ENCODE assay signal across 9 cellular contexts in the genomic region with DNA sequence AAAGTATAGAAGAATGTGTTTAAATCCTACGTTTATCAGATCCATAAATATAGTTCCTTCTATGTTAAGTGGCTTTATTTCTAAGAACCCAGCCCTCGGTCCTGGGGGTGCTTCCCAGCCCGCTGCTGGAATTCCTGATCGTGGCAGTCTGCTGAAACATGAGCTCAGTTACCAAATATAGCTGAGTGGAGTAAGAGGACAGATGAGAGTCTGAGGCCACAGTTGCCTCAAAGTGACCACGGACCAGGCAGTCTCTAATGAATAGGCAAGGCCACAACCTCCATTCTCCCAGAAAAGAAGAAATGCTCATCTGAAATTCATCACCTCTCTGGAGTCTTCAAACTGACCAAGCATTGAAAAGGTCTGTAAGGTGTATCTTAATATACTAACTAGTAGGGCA. TPM values are rescaled to one million over a fixed set of nuclear protein-coding genes. Genes with fewer than 3 reads are reported as not detected.
DNase-seq lines count a peak whose midpoint lies in the region; ATAC-seq and TF ChIP-seq lines count a peak whose summit lies in the region.
"Had no signal": no experiment of that assay in that cellular context is flagged by ENCODE, and none has a peak within 500 bp of the region (broad histone marks: within the 10 kb centered on the region; RNA-seq: fewer than 3 reads in every experiment).

A gene (plus strand): TSS at position 219 of the 400 bp plus-strand sequence.

- intact Hi-C loops in left ventricle myocardium inferior (cut with micrococcal nuclease): no loop called here

- no peak for DNase-seq in HFFc6
- DNase-seq in astrocyte of the cerebellum (ENCODE audit: low read depth): peak; percentile 18
- DNase-seq in left ventricle myocardium inferior: peak; percentile 36
- DNase-seq in Kasumi-1 (lab: John Stamatoyannopoulos, UW): no peak
- no peak for DNase-seq in T-helper 2 cell
- no peak for DNase-seq in CD8-positive, alpha-beta memory T cell
- DNase-seq: NK-92 treated with Interleukin-12 subunit alpha and Interleukin-12 subunit beta, amount 100 ng/mL, for 24 hours had no signal

- H3K27me3 ChIP-seq in left ventricle myocardium inferior (ENCODE audit: low read depth) (no peaks in the 10 kb centered on the region), skeletal muscle tissue (ENCODE audit: control insufficient read depth in 3 of 3, insufficient read depth in 3 of 3, low read length in 3 of 3) (no peaks in the 10 kb centered on the region)
- H3K27me3 ChIP-seq in CD8-positive, alpha-beta memory T cell (ENCODE audit: insufficient read depth, low read length, poor library complexity, severe bottlenecking): no peaks in the 10 kb centered on the region

- H3K9me3 ChIP-seq in left ventricle myocardium inferior (replicated peaks) (no peaks in the 10 kb centered on the region), skeletal muscle tissue (ENCODE audit: control insufficient read depth in 3 of 3, low read length in 3 of 3) (no peaks in the 10 kb centered on the region)
- no peaks in the 10 kb centered on the region for H3K9me3 ChIP-seq in CD8-positive, alpha-beta memory T cell (ENCODE audit: low read length)

- no peaks in the 10 kb centered on the region for H3K9me3 Mint-ChIP-seq in HFFc6
- H3K9me3 Mint-ChIP-seq in CD8-positive, alpha-beta memory T cell: no peaks in the 10 kb centered on the region

- H3K9ac ChIP-seq in skeletal muscle tissue (ENCODE audit: low read depth in 1 of 3, low read length in 3 of 3): peak within 1 kb of the TSS; percentile 71 to 82 (median 81)

- peak within 1 kb of the TSS; percentile 18; the same call in 1 of the 2 replicates for H3K4me3 Mint-ChIP-seq in HFFc6
- H3K4me3 Mint-ChIP-seq in CD8-positive, alpha-beta memory T cell: no peak within 1 kb of the TSS

- POLR2A ChIA-PET in CD8-positive, alpha-beta memory T cell (lab: Charles Lee): no interaction called here

- H3K36me3 ChIP-seq in left ventricle myocardium inferior (no peaks in the 10 kb centered on the region), skeletal muscle tissue (ENCODE audit: control insufficient read depth in 3 of 3, insufficient read depth in 3 of 3, low read length in 3 of 3) (no peaks in the 10 kb centered on the region)
- no peaks in the 10 kb centered on the region for H3K36me3 ChIP-seq in CD8-positive, alpha-beta memory T cell (ENCODE audit: insufficient read depth, low read length)

- no peak for ATAC-seq in GM21737 (IDR thresholded peaks at IDR 0.05; ENCODE audit: unreplicated experiment)

- H3K4me1 Mint-ChIP-seq in HFFc6 (ENCODE audit: low read depth): peaks cover 28% of the 10 kb centered on the region
- H3K4me1 Mint-ChIP-seq in CD8-positive, alpha-beta memory T cell: no peaks in the 10 kb centered on the region

- peaks cover 12% of the 10 kb centered on the region for H3K4me1 ChIP-seq in left ventricle myocardium inferior
- H3K4me1 ChIP-seq in skeletal muscle tissue (ENCODE audit: control insufficient read depth in 3 of 3, insufficient read depth in 3 of 3, low read length in 3 of 3): no peaks in the 10 kb centered on the region
- H3K4me1 ChIP-seq in CD8-positive, alpha-beta memory T cell (ENCODE audit: insufficient read depth, low read length): no peaks in the 10 kb centered on the region

- TF ChIP-seq CTCF in HFFc6 (IDR thresholded peaks at IDR 0.05) (no peak), astrocyte of the cerebellum (IDR thresholded peaks at IDR 0.05; ENCODE audit: low read depth, low read length, missing control alignments) (no peak), left ventricle myocardium inferior (IDR thresholded peaks at IDR 0.05; ENCODE audit: borderline replicate concordance) (no peak)

- no peak within 1 kb of the TSS for H3K4me3 ChIP-seq in astrocyte of the cerebellum (ENCODE audit: low read depth, low read length)
- H3K4me3 ChIP-seq in left ventricle myocardium inferior: peak within 1 kb of the TSS; percentile 60
- peak within 1 kb of the TSS; percentile 28 to 68 (median 55) for H3K4me3 ChIP-seq in skeletal muscle tissue (ENCODE audit: low read length in 3 of 3)
- H3K4me3 ChIP-seq in CD8-positive, alpha-beta memory T cell (ENCODE audit: low read length): no peak within 1 kb of the TSS

- peaks cover 3% of the 10 kb centered on the region; the same call in 1 of the 2 replicates for H3K36me3 Mint-ChIP-seq in HFFc6 (ENCODE audit: low read depth)
- H3K36me3 Mint-ChIP-seq in CD8-positive, alpha-beta memory T cell: peaks cover 0 to 3% (median 1%) of the 10 kb centered on the region in 3 donors

- H3K27ac ChIP-seq in left ventricle myocardium inferior (replicated peaks): peak within 1 kb of the TSS; percentile 80
- H3K27ac ChIP-seq in skeletal muscle tissue (ENCODE audit: low read depth, low read length): peak within 1 kb of the TSS; percentile 95
- H3K27ac ChIP-seq in CD8-positive, alpha-beta memory T cell (ENCODE audit: low read depth, low read length): no peak within 1 kb of the TSS

- CTCF ChIA-PET in CD8-positive, alpha-beta memory T cell (lab: Charles Lee): no interaction called here

- in situ Hi-C loops in astrocyte of the cerebellum (cut with HindIII; ENCODE audit: low sequenced_read_pairs): no loop called here

- no peaks in the 10 kb centered on the region for H3K27me3 Mint-ChIP-seq in HFFc6 (ENCODE audit: insufficient read depth)
- H3K27me3 Mint-ChIP-seq in CD8-positive, alpha-beta memory T cell: peaks cover 12 to 53% of the 10 kb centered on the region in 2 donors

- peak within 1 kb of the TSS; percentile 19; the same call in 1 of the 2 replicates for H3K27ac Mint-ChIP-seq in HFFc6
- no peak within 1 kb of the TSS for H3K27ac Mint-ChIP-seq in CD8-positive, alpha-beta memory T cell

RNA-seq across cellular contexts. Expression of the gene that starts here (rescaled TPM):
- total RNA-seq in HFFc6 (2021; fragmentation: NEBNext Ultra II Directional; extraction: Animal tissue kit (Norgen Biotek cat#: 25700)): 100 to 1,000 TPM in 4 of 6 experiments, 10 to 100 TPM in 2; 72.6 to 163 (median 149) TPM
- total RNA-seq in left ventricle myocardium inferior: 871 TPM
- total RNA-seq in skeletal muscle tissue: 140 TPM
- under 1 TPM; 0.35 to 0.47 TPM for total RNA-seq in CD8-positive, alpha-beta memory T cell
- polyA plus RNA-seq in CD8-positive, alpha-beta memory T cell: 0.97 TPM

Comparison
In these comparisons a context has a peak if more than half of its experiments do, and no peak if none do; other contexts are left out.
1. RNA of the gene that starts here (total RNA-seq): 871 TPM in left ventricle myocardium inferior (single experiment), 72.6 to 163 TPM in HFFc6 and 140 TPM in skeletal muscle tissue (single experiment); 0.35 to 0.47 TPM in CD8-positive, alpha-beta memory T cell; every median in the first group is over 10 times any median in the second.
2. DNase-seq: peak in astrocyte of the cerebellum (single experiment) and left ventricle myocardium inferior (single experiment); none in HFFc6 (single experiment), Kasumi-1 (0 of 2), T-helper 2 cell (0 of 5) and CD8-positive, alpha-beta memory T cell (0 of 5).
3. H3K4me3 ChIP-seq: peak in left ventricle myocardium inferior (single experiment) and skeletal muscle tissue (3 of 3); none in astrocyte of the cerebellum (single experiment) and CD8-positive, alpha-beta memory T cell (single experiment).